In the genomic region with DNA sequence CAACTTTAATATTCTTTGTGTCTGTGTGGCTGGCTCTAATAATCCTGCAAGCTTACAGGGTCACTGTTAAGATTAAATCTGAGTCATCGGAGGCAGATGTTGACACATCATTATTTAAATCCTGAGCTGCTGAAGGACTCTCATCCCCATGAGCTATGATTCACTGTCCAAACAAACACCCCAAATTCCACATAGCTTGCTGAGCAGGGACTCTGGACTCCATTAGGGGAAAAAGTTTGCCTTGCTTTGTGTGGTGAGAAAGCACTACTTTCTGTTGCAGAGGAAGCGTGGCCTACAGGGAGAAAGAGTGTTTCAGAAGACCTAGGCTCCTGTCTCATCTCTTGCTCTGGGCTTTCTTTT, we compare ENCODE assay signal across 8 cellular contexts.
DNase-seq lines count a peak whose midpoint lies in the region; ATAC-seq, FAIRE-seq and TF ChIP-seq lines count a peak whose summit lies in the region.

No MANE protein-coding gene starts in this region.

- POLR2A ChIA-PET in AG04449 (lab: Yijun Ruan, JAX) = interaction anchor here (0.7 to 1.2 kb wide), 4 partner anchors 10 to 166 kb away, joined by 3 to 5 read pairs (median 4); no protein-coding TSS in a partner anchor

- no peaks in the 10 kb centered on the region for H3K9me3 ChIP-seq in adipocyte (ENCODE audit: control insufficient read depth, low read length)

- FAIRE-seq in islet of Langerhans (lab: Jason Lieb, UNC) = peak; percentile 97

- H3K4me3 ChIP-seq in AG04449 (ENCODE audit: low read depth, low read length) (no peak overlapping the region), adipocyte (ENCODE audit: low read length) (no peak overlapping the region)

- no peaks in the 10 kb centered on the region for H3K27me3 ChIP-seq in adipocyte (replicated peaks; ENCODE audit: control insufficient read depth, insufficient read depth, low read length)

- H3K9ac ChIP-seq in adipocyte (ENCODE audit: low read length) = peak overlapping the region; percentile 62

- no peak for ATAC-seq in HG02763 (IDR thresholded peaks at IDR 0.05; ENCODE audit: unreplicated experiment)

- peaks cover 42% of the 10 kb centered on the region for H3K4me1 ChIP-seq in adipocyte (ENCODE audit: control insufficient read depth, insufficient read depth, low read length)

- peak; percentile 96 for DNase-seq in AG04449 (ENCODE audit: low read depth, low spot score)
- peak; percentile 71 for DNase-seq in HPDE6-E6E7 (ENCODE audit: extremely low spot score)
- DNase-seq in adipocyte (ENCODE audit: low read depth) = peak; percentile 93
- DNase-seq in DMS79 (lab: John Stamatoyannopoulos, UW) = no peak
- no peak for DNase-seq in activated CD4-positive, alpha-beta T cell treated with anti-CD3 and anti-CD28 coated beads for 48 hours
- no peak for DNase-seq in NCI-H2227 treated with DMSO at 0.1 percent for 48 hours (lab: John Stamatoyannopoulos, UW)

- no peak for TF ChIP-seq CTCF in AG04449 (IDR thresholded peaks at IDR 0.05; ENCODE audit: insufficient read depth, low read length, missing control alignments)

- no peaks in the 10 kb centered on the region for H3K36me3 ChIP-seq in adipocyte (ENCODE audit: control insufficient read depth, insufficient read depth, low read length, severe bottlenecking)

- CTCF ChIA-PET in AG04449 (lab: Yijun Ruan, JAX) = interaction anchor here (0.6 to 1.6 kb wide), 5 partner anchors 9 to 132 kb away, joined by 3 to 5 read pairs (median 3); no protein-coding TSS in a partner anchor

Comparison
In these comparisons a context has a peak if more than half of its experiments do, and no peak if none do; other contexts are left out.
1. DNase-seq: peak in AG04449 (single experiment), HPDE6-E6E7 (single experiment) and adipocyte (single experiment); none in DMS79 (single experiment), activated CD4-positive, alpha-beta T cell treated with anti-CD3 and anti-CD28 coated beads for 48 hours (single experiment) and NCI-H2227 treated with DMSO at 0.1 percent for 48 hours (single experiment).